ENCODE assay signal across 9 cellular contexts in genomic region chr9:127974769-127975261, GRCh38. TPM values are rescaled to one million over a fixed set of nuclear protein-coding genes. Genes with fewer than 3 reads are reported as not detected.
DNase-seq lines count a peak whose midpoint lies in the region; TF ChIP-seq lines count a peak whose summit lies in the region.
"Had no signal": no experiment of that assay in that cellular context is flagged by ENCODE, and none has a peak within 500 bp of the region (broad histone marks: within the 10 kb centered on the region; RNA-seq: fewer than 3 reads in every experiment).

No MANE protein-coding gene starts in this region.

- BruUV-seq in mammary epithelial cell (replicated peaks; lab: Mats Ljungman, UMichigan), result no TSS peak

- TF ChIP-seq CTCF in breast epithelium (IDR thresholded peaks at IDR 0.05) (no peak), mammary epithelial cell (conservative IDR thresholded peaks at IDR 0.05 in 1 of 2, IDR thresholded peaks at IDR 0.05 in 1 of 2; ENCODE audit: extremely low read depth in 1 of 2, insufficient read depth in 1 of 2, low read depth in 1 of 2, low read length in 2 of 2) (no peak), brain (conservative IDR thresholded peaks at IDR 0.05) (no peak), CD14-positive monocyte (IDR thresholded peaks at IDR 0.05) (no peak)

- CTCF ChIA-PET in mammary epithelial cell (lab: Charles Lee; ENCODE audit: low non-redundant PET), result no interaction called here

- dilution Hi-C loops in mammary epithelial cell (cut with HindIII; ENCODE audit: low sequenced_read_pairs), result no loop called here

- H3K4me2 ChIP-seq in mammary epithelial cell (ENCODE audit: insufficient read depth, low read depth, low read length), result no peak overlapping the region

- DNase-seq in breast epithelium (ENCODE audit: low spot score in 2 of 2) (no peak), mammary epithelial cell (no peak), CD14-positive monocyte (ENCODE audit: low spot score) (no peak), mucosa of gallbladder (ENCODE audit: low spot score) (no peak)
- DNase-seq in activated CD4-positive, alpha-beta T cell treated with anti-CD3 and anti-CD28 coated beads, Interleukin-2, amount 50 U/mL, for 4 hours, result no peak

- H3K4me1 Mint-ChIP-seq in brain (peaks cover 94% of the 10 kb centered on the region), CD14-positive monocyte (peaks cover 25% of the 10 kb centered on the region)

- in situ Hi-C loops in mammary epithelial cell (cut with MboI; ENCODE audit: low sequenced_read_pairs in 2 of 2), result no loop called here

- H3K4me1 ChIP-seq in breast epithelium (peaks cover 31 to 69% of the 10 kb centered on the region in 2 donors), mammary epithelial cell (ENCODE audit: insufficient read depth, low read length) (peaks cover 44% of the 10 kb centered on the region), muscle layer of duodenum (ENCODE audit: control insufficient read depth in 1 of 2, insufficient read depth in 2 of 2, low read length in 2 of 2) (peaks cover 50 to 96% of the 10 kb centered on the region in 2 donors), urinary bladder (ENCODE audit: insufficient read depth) (no peaks in the 10 kb centered on the region)

- peaks cover 97% of the 10 kb centered on the region for H3K79me2 ChIP-seq in mammary epithelial cell (ENCODE audit: insufficient read depth, low read length)

- intact Hi-C loops in breast epithelium (cut with DNase I; ENCODE audit: low total_unique reads), result loop anchor here (1.0 to 10.0 kb wide), 2 partner anchors 28 to 110 kb away; no protein-coding TSS in a partner anchor
- intact Hi-C loops in mammary epithelial cell (cut with micrococcal nuclease), result no loop called here
- intact Hi-C loops in CD14-positive monocyte (cut with micrococcal nuclease), result no loop called here

- no peak for TF ChIP-seq POLR2A in breast epithelium (IDR thresholded peaks at IDR 0.05)

- H2AFZ ChIP-seq in mammary epithelial cell (ENCODE audit: low read depth, low read length), result no peak overlapping the region

- no peak overlapping the region for H3K9ac ChIP-seq in mammary epithelial cell (ENCODE audit: insufficient read depth, low read length)

- peak overlapping the region; percentile 98 to 99 for H3K27ac ChIP-seq in breast epithelium
- no peak overlapping the region for H3K27ac ChIP-seq in mammary epithelial cell (ENCODE audit: insufficient read depth, low read depth, low read length)
- peak overlapping the region; percentile 89 for H3K27ac ChIP-seq in muscle layer of duodenum (ENCODE audit: low read length)
- peak overlapping the region; percentile 33 for H3K27ac ChIP-seq in urinary bladder (ENCODE audit: low read depth)

- H3K36me3 Mint-ChIP-seq in brain (no peaks in the 10 kb centered on the region), CD14-positive monocyte (peaks cover 0 to 3% of the 10 kb centered on the region in 2 donors)

- 69% methylated on average over 6 of the region's 10 CpGs for WGBS in mammary epithelial cell (ENCODE audit: low coverage, missing lambda C conversion rate)
- WGBS in urinary bladder, result 25% methylated on average over 10 of the region's 10 CpGs

- peak overlapping the region; percentile 78 to 99 (median 89) for H3K27ac Mint-ChIP-seq in brain
- H3K27ac Mint-ChIP-seq in CD14-positive monocyte, result no peak overlapping the region

- H3K36me3 ChIP-seq in breast epithelium (no peaks in the 10 kb centered on the region), mammary epithelial cell (ENCODE audit: insufficient read depth, low read length) (no peaks in the 10 kb centered on the region), muscle layer of duodenum (ENCODE audit: control insufficient read depth in 1 of 2, insufficient read depth in 2 of 2, low read length in 2 of 2) (no peaks in the 10 kb centered on the region), urinary bladder (ENCODE audit: insufficient read depth) (no peaks in the 10 kb centered on the region)
- H3K36me3 ChIP-seq: right lobe of liver had no signal

- H3K4me3 Mint-ChIP-seq in brain, result peak overlapping the region; percentile 14 to 99 (median 72)
- no peak overlapping the region for H3K4me3 Mint-ChIP-seq in CD14-positive monocyte

- no peaks in the 10 kb centered on the region for H4K20me1 ChIP-seq in mammary epithelial cell (ENCODE audit: insufficient read depth, low read length)

- H3K27me3 Mint-ChIP-seq in brain (peaks cover 5% of the 10 kb centered on the region), CD14-positive monocyte (ENCODE audit: low read depth in 3 of 3) (peaks cover 11 to 15% (median 12%) of the 10 kb centered on the region in 3 donors)

- H3K27me3 ChIP-seq in breast epithelium (no peaks in the 10 kb centered on the region), mammary epithelial cell (ENCODE audit: insufficient read depth, low read length) (no peaks in the 10 kb centered on the region), muscle layer of duodenum (ENCODE audit: low read depth, low read length) (no peaks in the 10 kb centered on the region)
- H3K27me3 ChIP-seq: right lobe of liver had no signal

- H3K4me3 ChIP-seq in breast epithelium (peak overlapping the region in 2 of 3 donors; percentile 7 to 50), mammary epithelial cell (replicated peaks in 1 of 3; ENCODE audit: insufficient read depth in 1 of 3, low read depth in 2 of 3, low read length in 3 of 3) (no peak overlapping the region), muscle layer of duodenum (ENCODE audit: low read depth in 1 of 2, low read length in 2 of 2) (peak overlapping the region; percentile 27 to 72), urinary bladder (ENCODE audit: low read depth, low read length) (no peak overlapping the region)

- H3K9me3 ChIP-seq in breast epithelium, result no peaks in the 10 kb centered on the region
- no peaks in the 10 kb centered on the region for H3K9me3 ChIP-seq in mammary epithelial cell (replicated peaks; ENCODE audit: insufficient read depth, low read length)
- H3K9me3 ChIP-seq in muscle layer of duodenum (ENCODE audit: control insufficient read depth in 1 of 2, low read length in 2 of 2), result no peaks in the 10 kb centered on the region
- H3K9me3 ChIP-seq: right lobe of liver had no signal

- no peaks in the 10 kb centered on the region for H3K9me3 Mint-ChIP-seq in brain
- peaks cover 0 to 4% (median 0%) of the 10 kb centered on the region in 7 donors for H3K9me3 Mint-ChIP-seq in CD14-positive monocyte

RNA-seq across cellular contexts. Expression of gene EEIG1, which starts 6.0 kb away (rescaled TPM):
- total RNA-seq in breast epithelium, result 10 to 100 TPM in 2 of 3 donors, 1 to 10 TPM in 1; 7.7 to 32.1 (median 19.7) TPM
- total RNA-seq in mammary epithelial cell, result 10 to 100 TPM; 23.0 to 29.3 TPM
- polyA plus RNA-seq in mammary epithelial cell, result 17.1 TPM
- polyA minus RNA-seq in mammary epithelial cell, result 11.3 TPM
- 78.8 TPM for polyA plus RNA-seq in brain (ENCODE audit: insufficient read depth, low read depth, low replicate concordance)
- 30.4 TPM for total RNA-seq in urinary bladder
- 67.1 TPM for polyA plus RNA-seq in urinary bladder
- polyA plus RNA-seq in CD14-positive monocyte, result 1 to 10 TPM in 1 of 2 donors, under 1 TPM in 1; 0.86 to 2.3 TPM
- total RNA-seq in mucosa of gallbladder, result 220 TPM

RNA-seq across cellular contexts. Expression of gene DPM2, which starts 37.2 kb away (rescaled TPM):
- total RNA-seq in breast epithelium, result 10 to 100 TPM; 10.6 to 17.4 (median 17.1) TPM
- 10 to 100 TPM; 10.0 to 48.7 TPM for total RNA-seq in mammary epithelial cell
- polyA plus RNA-seq in mammary epithelial cell, result 45.2 TPM
- 74.8 TPM for polyA minus RNA-seq in mammary epithelial cell
- 144 TPM for polyA plus RNA-seq in brain (ENCODE audit: insufficient read depth, low read depth, low replicate concordance)
- total RNA-seq in urinary bladder, result 7.5 TPM
- 32.1 TPM for polyA plus RNA-seq in urinary bladder
- polyA plus RNA-seq in CD14-positive monocyte, result 10 to 100 TPM; 25.4 to 28.7 TPM
- total RNA-seq in mucosa of gallbladder, result 36.6 TPM

RNA-seq across cellular contexts. Expression of gene PIP5KL1, which starts 44.2 kb away (rescaled TPM):
- 10 to 100 TPM in 1 of 3 donors, 1 to 10 TPM in 2; 2.2 to 10.1 (median 5.2) TPM for total RNA-seq in breast epithelium
- total RNA-seq in mammary epithelial cell, result 10 to 100 TPM in 1 of 2 donors, 1 to 10 TPM in 1; 6.7 to 11.8 TPM
- 4.4 TPM for polyA plus RNA-seq in mammary epithelial cell
- polyA minus RNA-seq in mammary epithelial cell, result 0.41 TPM
- polyA plus RNA-seq in brain (ENCODE audit: insufficient read depth, low read depth, low replicate concordance), result 2.4 TPM
- 0.48 TPM for total RNA-seq in urinary bladder
- 1.4 TPM for polyA plus RNA-seq in urinary bladder
- polyA plus RNA-seq in CD14-positive monocyte, result under 1 TPM; 0.31 to 0.57 TPM
- total RNA-seq in mucosa of gallbladder, result 4.9 TPM

RNA-seq across cellular contexts. Expression of gene ST6GALNAC4, which starts 58.0 kb away (rescaled TPM):
- total RNA-seq in breast epithelium (10 to 100 TPM; 17.6 to 44.6 (median 24.0) TPM), mammary epithelial cell (10 to 100 TPM; 14.3 to 19.6 TPM), urinary bladder (6.8 TPM), mucosa of gallbladder (42.1 TPM)
- polyA plus RNA-seq in mammary epithelial cell (21.9 TPM), brain (ENCODE audit: insufficient read depth, low read depth, low replicate concordance) (19.2 TPM), urinary bladder (35.1 TPM), CD14-positive monocyte (10 to 100 TPM in 1 of 2 donors, 1 to 10 TPM in 1; 8.9 to 10.3 TPM)
- 50.2 TPM for polyA minus RNA-seq in mammary epithelial cell

Comparison
In these comparisons a context has a peak if more than half of its experiments do, and no peak if none do; other contexts are left out.
1. H3K4me3 ChIP-seq: peak in breast epithelium (2 of 3) and muscle layer of duodenum (2 of 2); none in mammary epithelial cell (0 of 3) and urinary bladder (single experiment).
2. H3K27ac Mint-ChIP-seq: peak in brain (5 of 5); none in CD14-positive monocyte (0 of 7).
3. H3K4me3 Mint-ChIP-seq: peak in brain (5 of 5); none in CD14-positive monocyte (0 of 2).